In genomic region chr11:2703487-2704141, GRCh38 we compare ENCODE assay signal across 21 cellular contexts. TPM values are rescaled to one million over a fixed set of nuclear protein-coding genes. Genes with fewer than 3 reads are reported as not detected.
DNase-seq lines count a peak whose midpoint lies in the region; ATAC-seq, FAIRE-seq and TF ChIP-seq lines count a peak whose summit lies in the region.
"Had no signal": no experiment of that assay in that cellular context is flagged by ENCODE, and none has a peak within 500 bp of the region (broad histone marks: within the 10 kb centered on the region; RNA-seq: fewer than 3 reads in every experiment).

No MANE protein-coding gene starts in this region.

- no peaks in the 10 kb centered on the region for H3F3A ChIP-seq in Loucy (ENCODE audit: low read depth)

- H3K27me3 ChIP-seq in Loucy (ENCODE audit: insufficient read depth, low read length, poor library complexity, severe bottlenecking) (no peaks in the 10 kb centered on the region), NT2/D1 (ENCODE audit: insufficient read depth, insufficient read length) (peaks cover 57% of the 10 kb centered on the region), sigmoid colon (no peaks in the 10 kb centered on the region), small intestine (ENCODE audit: control insufficient read depth in 2 of 2, insufficient read depth in 2 of 2, low read length in 2 of 2) (no peaks in the 10 kb centered on the region)

- H3K9ac ChIP-seq in Loucy (ENCODE audit: low read depth, low read length, poor library complexity, severe bottlenecking) (peak overlapping the region; percentile 44), NT2/D1 (ENCODE audit: insufficient read length, low read depth) (peak overlapping the region; percentile 51)

- no peak for FAIRE-seq in small intestine (lab: Jason Lieb, UNC)
- FAIRE-seq: G401.6 had no signal

- intact Hi-C loops in left ventricle myocardium superior (cut with micrococcal nuclease), result no loop called here
- intact Hi-C loops in sigmoid colon (cut with DNase I), result no loop called here

- no peaks in the 10 kb centered on the region for H3K9me2 ChIP-seq in Loucy (replicated peaks; ENCODE audit: low read depth, low read length)

- TF ChIP-seq POLR2A in sigmoid colon (IDR thresholded peaks at IDR 0.05), result no peak

- peak overlapping the region; percentile 36 for H3K4me2 ChIP-seq in Loucy (ENCODE audit: low read depth, low read length, poor library complexity, severe bottlenecking)

- no peaks in the 10 kb centered on the region for H3K9me3 ChIP-seq in Loucy (ENCODE audit: insufficient read depth, low read depth, low read length)
- H3K9me3 ChIP-seq in NT2/D1 (ENCODE audit: insufficient read depth, low read length), result peaks cover 25% of the 10 kb centered on the region; the same call in 1 of the 2 replicates
- H3K9me3 ChIP-seq in sigmoid colon, result no peaks in the 10 kb centered on the region
- H3K9me3 ChIP-seq in small intestine (ENCODE audit: control insufficient read depth, low read depth), result no peaks in the 10 kb centered on the region

- 0 out of 2 replicates have a peak overlapping the region, but pooled peaks have one; percentile 35 for H2AFZ ChIP-seq in Loucy (ENCODE audit: low read length)

- H3K79me2 ChIP-seq in Loucy (ENCODE audit: insufficient read depth, low read length), result peaks cover 11% of the 10 kb centered on the region

- H3K4me3 ChIP-seq in Loucy (ENCODE audit: low read length, poor library complexity, severe bottlenecking), result peak overlapping the region; percentile 22
- no peak overlapping the region for H3K4me3 ChIP-seq in NT2/D1 (ENCODE audit: insufficient read length, low read depth)
- H3K4me3 ChIP-seq in sigmoid colon, result no peak overlapping the region
- H3K4me3 ChIP-seq in small intestine (ENCODE audit: low read depth in 1 of 2, low read length in 2 of 2), result no peak overlapping the region

- peak; percentile 48 for DNase-seq in NT2/D1 (ENCODE audit: low read depth, low spot score)
- DNase-seq in left ventricle myocardium superior, result peak; percentile 24
- peak; percentile 61 for DNase-seq in sigmoid colon
- DNase-seq in NCI-H1105 treated with DMSO at 0.1 percent for 48 hours (lab: John Stamatoyannopoulos, UW), result no peak
- no peak for DNase-seq in H4 (ENCODE audit: low spot score)
- no peak for DNase-seq in small intestine
- DNase-seq: activated CD4-positive, alpha-beta T cell treated with anti-CD3 and anti-CD28 coated beads, Interleukin-2, amount 10 ng/mL, durations not matched to agents 7 days and 5 days; activated naive CD8-positive, alpha-beta T cell treated with anti-CD3 and anti-CD28 coated beads for 36 hours; activated T-cell treated with anti-CD3 and anti-CD28 coated beads, Interleukin-2, amount 50 U/mL, for 1 hour; CD4-positive, alpha-beta T cell; left colon; naive thymus-derived CD4-positive, alpha-beta T cell; NCI-H1417 treated with DMSO at 0.1 percent for 48 hours; NCI-H748 treated with DMSO at 0.1 percent for 48 hours; retina; stimulated activated CD4-positive, alpha-beta T cell treated with anti-CD3 and anti-CD28 coated beads, Interleukin-4, amount 100 ng/mL, for 4 hours; T-helper 9 cell had no signal

- no peak for TF ChIP-seq EP300 in sigmoid colon (IDR thresholded peaks at IDR 0.05)

- H3K4me1 ChIP-seq in Loucy (ENCODE audit: insufficient read depth, low read length, poor library complexity, severe bottlenecking) (peaks cover 32% of the 10 kb centered on the region), NT2/D1 (ENCODE audit: insufficient read depth, insufficient read length) (peaks cover 31% of the 10 kb centered on the region), sigmoid colon (peaks cover 0 to 12% (median 10%) of the 10 kb centered on the region in 4 donors), small intestine (ENCODE audit: control insufficient read depth in 2 of 2, insufficient read depth in 1 of 2, low read depth in 1 of 2, low read length in 1 of 2) (peaks cover 0 to 3% of the 10 kb centered on the region in 2 donors)

- no peak overlapping the region for H3K27ac ChIP-seq in sigmoid colon
- no peak overlapping the region for H3K27ac ChIP-seq in small intestine (ENCODE audit: low read depth in 1 of 2, low read length in 1 of 2)

- 65 to 83% methylated on average over 14 of the region's 14 CpGs for WGBS in sigmoid colon, 2 donors
- 59 to 87% (median 74%) methylated on average over 14 of the region's 14 CpGs for WGBS in small intestine, 3 donors

- TF ChIP-seq CTCF in Loucy (conservative IDR thresholded peaks at IDR 0.05; ENCODE audit: low read length), result no peak
- TF ChIP-seq CTCF in sigmoid colon (IDR thresholded peaks at IDR 0.05), result no peak

- ATAC-seq in left ventricle myocardium superior (no peak), GM18502 (IDR thresholded peaks at IDR 0.05; ENCODE audit: poor library complexity, unreplicated experiment) (no peak)
- ATAC-seq: left colon; naive thymus-derived CD4-positive, alpha-beta T cell; stimulated activated effector memory CD8-positive, alpha-beta T cell treated with anti-CD3 and anti-CD28 coated beads, Interleukin-12 subunit alpha, Interleukin-12 subunit beta, amount 100 ng/mL, for 72 hours had no signal

- peaks cover 10% of the 10 kb centered on the region for H4K20me1 ChIP-seq in Loucy (ENCODE audit: insufficient read depth, low read length, poor library complexity, severe bottlenecking)

- H3K36me3 ChIP-seq in Loucy (ENCODE audit: insufficient read depth, low read length) (no peaks in the 10 kb centered on the region), NT2/D1 (ENCODE audit: insufficient read depth, insufficient read length, low read length) (no peaks in the 10 kb centered on the region), sigmoid colon (no peaks in the 10 kb centered on the region), small intestine (ENCODE audit: control insufficient read depth in 2 of 2, insufficient read depth in 2 of 2, low read length in 2 of 2) (no peaks in the 10 kb centered on the region)

RNA-seq across cellular contexts. Expression of gene KCNQ1OT1, which starts 3.8 kb away (rescaled TPM):
- 0.35 TPM for total RNA-seq in left ventricle myocardium superior
- total RNA-seq in sigmoid colon, result 1 to 10 TPM in 3 of 4 donors, under 1 TPM in 1; 0.99 to 3.6 (median 1.4) TPM
- polyA plus RNA-seq in sigmoid colon, result under 1 TPM; under 0.01 to 0.32 (median under 0.01) TPM
- 0.14 and 0.17 TPM in 2 replicates for total RNA-seq in H4 (2014; rRNA removed; shearing (Covaris generic))
- polyA plus RNA-seq in small intestine, result under 1 TPM; under 0.01 to 0.22 (median under 0.01) TPM

Comparison
In these comparisons a context has a peak if more than half of its experiments do, and no peak if none do; other contexts are left out.
1. DNase-seq: peak in NT2/D1 (single experiment), left ventricle myocardium superior (single experiment) and sigmoid colon (single experiment); none in NCI-H1105 treated with DMSO at 0.1 percent for 48 hours (single experiment), H4 (single experiment) and small intestine (single experiment).